Comparison of ENCODE assay signal across 18 cellular contexts in genomic region chr9:128314697-128315096, GRCh38. TPM values are rescaled to one million over a fixed set of nuclear protein-coding genes. Genes with fewer than 3 reads are reported as not detected.
A peak's percentile ranks its signal among the peaks of the same experiment; 100 is the strongest.
DNase-seq lines count a peak whose midpoint lies in the region; ATAC-seq and TF ChIP-seq lines count a peak whose summit lies in the region.
"Had no signal": no experiment of that assay in that cellular context is flagged by ENCODE, and none has a peak within 500 bp of the region (broad histone marks: within the 10 kb centered on the region; RNA-seq: fewer than 3 reads in every experiment).

No MANE protein-coding gene starts in this region.

- no peaks in the 10 kb centered on the region for H4K20me1 ChIP-seq in smooth muscle cell (ENCODE audit: low read depth)

- no peak overlapping the region for H3K4me2 ChIP-seq in smooth muscle cell
- H3K4me2 ChIP-seq: A549; BLaER1 treated with 17β-estradiol and CSF1 and Interleukin-3, amounts not matched to agents 10 nM and 100 nM; GM23338 had no signal

- peaks cover 87% of the 10 kb centered on the region for H3K36me3 ChIP-seq in WERI-Rb-1
- no peaks in the 10 kb centered on the region for H3K36me3 ChIP-seq in smooth muscle cell (ENCODE audit: low read depth)
- H3K36me3 ChIP-seq in brain microvascular endothelial cell (replicated peaks): peaks cover 68% of the 10 kb centered on the region

- no peak overlapping the region for H2AFZ ChIP-seq in smooth muscle cell (ENCODE audit: low read depth)
- H2AFZ ChIP-seq: GM23338 had no signal

- H3K9ac ChIP-seq in smooth muscle cell (ENCODE audit: low read depth): no peak overlapping the region

- TF ChIP-seq CTCF in WERI-Rb-1 (IDR thresholded peaks at IDR 0.05; ENCODE audit: low read depth, low read length): no peak
- TF ChIP-seq CTCF in smooth muscle cell (IDR thresholded peaks at IDR 0.05; ENCODE audit: borderline replicate concordance, insufficient read depth, poor library complexity, severe bottlenecking): no peak
- no peak for TF ChIP-seq CTCF in brain microvascular endothelial cell (IDR thresholded peaks at IDR 0.05; ENCODE audit: low read depth, low read length, missing control alignments)

- in situ Hi-C loops in brain microvascular endothelial cell (cut with HindIII; ENCODE audit: low pct_ligation_motif_present, low sequenced_read_pairs): no loop called here

- whole genome bisulfite sequencing in smooth muscle cell (ENCODE audit: low lambda C conversion rate): 97% methylated on average over 4 of the region's 4 CpGs

- no peaks in the 10 kb centered on the region for H3K79me2 ChIP-seq in smooth muscle cell (ENCODE audit: low read depth)

- H3K4me3 ChIP-seq in WERI-Rb-1 (ENCODE audit: low read depth, low read length) (no peak overlapping the region), smooth muscle cell (no peak overlapping the region), brain microvascular endothelial cell (ENCODE audit: low read depth, low read length) (no peak overlapping the region)
- H3K4me3 ChIP-seq: A549; BLaER1 treated with 17β-estradiol and CSF1 and Interleukin-3, amounts not matched to agents 10 nM and 100 nM; GM23338 had no signal

- ATAC-seq in GM19455 (IDR thresholded peaks at IDR 0.05; ENCODE audit: unreplicated experiment): no peak
- ATAC-seq in GM18858 (IDR thresholded peaks at IDR 0.05; ENCODE audit: unreplicated experiment): no peak
- ATAC-seq: GM23338 had no signal

- no peaks in the 10 kb centered on the region for H3F3A ChIP-seq in smooth muscle cell (ENCODE audit: low read depth)

- DNase-seq in WERI-Rb-1: no peak
- DNase-seq in caudate nucleus (lab: John Stamatoyannopoulos, UW): no peak
- DNase-seq in smooth muscle cell (lab: John Stamatoyannopoulos, UW; ENCODE audit: unreplicated experiment): no peak
- no peak for DNase-seq in brain microvascular endothelial cell
- DNase-seq: 8988T; AML-193; BE2C; CD4-positive, alpha-beta T cell; CD8-positive, alpha-beta memory T cell; DMS 273 treated with DMSO at 0.1 percent for 48 hours; DMS79 treated with DMSO at 0.1 percent for 48 hours; GF-D8; H9 had no signal

- peak overlapping the region; percentile 81 for H3K27ac ChIP-seq in WERI-Rb-1
- peak overlapping the region; percentile 22 for H3K27ac ChIP-seq in caudate nucleus (ENCODE audit: low read depth, low read length)
- peak overlapping the region; percentile 30 for H3K27ac ChIP-seq in smooth muscle cell (ENCODE audit: low read depth)
- H3K27ac ChIP-seq in brain microvascular endothelial cell: no peak overlapping the region
- H3K27ac ChIP-seq: A549; BLaER1 treated with 17β-estradiol and CSF1 and Interleukin-3, amounts not matched to agents 10 nM and 100 nM had no signal

- H3K4me1 ChIP-seq in smooth muscle cell (ENCODE audit: low read depth): no peaks in the 10 kb centered on the region
- H3K4me1 ChIP-seq: BE2C; BLaER1 treated with 17β-estradiol and CSF1 and Interleukin-3, amounts not matched to agents 10 nM and 100 nM had no signal

- H3K9me3 ChIP-seq in WERI-Rb-1 (ENCODE audit: severe bottlenecking) (no peaks in the 10 kb centered on the region), smooth muscle cell (replicated peaks; ENCODE audit: low read depth) (no peaks in the 10 kb centered on the region)
- H3K9me3 ChIP-seq: A549; BE2C; BLaER1 treated with 17β-estradiol and CSF1 and Interleukin-3, amounts not matched to agents 10 nM and 100 nM had no signal

- H3K27me3 ChIP-seq in WERI-Rb-1 (ENCODE audit: insufficient read depth, low read depth, severe bottlenecking) (no peaks in the 10 kb centered on the region), smooth muscle cell (ENCODE audit: low read depth) (no peaks in the 10 kb centered on the region), brain microvascular endothelial cell (replicated peaks) (no peaks in the 10 kb centered on the region)
- H3K27me3 ChIP-seq: BE2C; BLaER1 treated with 17β-estradiol and CSF1 and Interleukin-3, amounts not matched to agents 10 nM and 100 nM had no signal

RNA-seq across cellular contexts. Expression of gene TRUB2, which starts 7.5 kb away (rescaled TPM):
- total RNA-seq in smooth muscle cell: 5.2 and 9.0 TPM in 2 replicates
- 25.1 and 33.2 TPM in 2 replicates for polyA plus RNA-seq in smooth muscle cell

RNA-seq across cellular contexts. Expression of gene COQ4, which starts 7.9 kb away (rescaled TPM):
- total RNA-seq in smooth muscle cell: 16.7 and 23.5 TPM in 2 replicates
- polyA plus RNA-seq in smooth muscle cell: 37.5 and 51.0 TPM in 2 replicates

RNA-seq across cellular contexts. Expression of gene SLC27A4, which starts 25.6 kb away (rescaled TPM):
- 6.1 and 10.4 TPM in 2 replicates for total RNA-seq in smooth muscle cell
- polyA plus RNA-seq in smooth muscle cell: 10.3 and 16.0 TPM in 2 replicates

RNA-seq across cellular contexts. Expression of gene SWI5, which starts 38.6 kb away (rescaled TPM):
- total RNA-seq in smooth muscle cell: 41.0 and 47.1 TPM in 2 replicates
- 71.1 and 77.2 TPM in 2 replicates for polyA plus RNA-seq in smooth muscle cell

RNA-seq across cellular contexts. Expression of gene GOLGA2, which starts 38.9 kb away (rescaled TPM):
- 99.5 and 101 TPM in 2 replicates for total RNA-seq in smooth muscle cell
- polyA plus RNA-seq in smooth muscle cell: 55.4 and 70.1 TPM in 2 replicates
